17 cellular contexts compared by ENCODE assay signal in genomic region chr10:11212686-11213085, GRCh38.
DNase-seq lines count a peak whose midpoint lies in the region; ATAC-seq lines count a peak whose summit lies in the region.
"Had no signal": no experiment of that assay in that cellular context is flagged by ENCODE, and none has a peak within 500 bp of the region (broad histone marks: within the 10 kb centered on the region; RNA-seq: fewer than 3 reads in every experiment).

No MANE protein-coding gene starts in this region.

- peaks cover 93% of the 10 kb centered on the region for H3K36me3 Mint-ChIP-seq in activated CD4-positive, alpha-beta T cell treated with anti-CD3 and anti-CD28 coated beads, Interleukin-2, amount 10 ng/mL, durations not matched to agents 7 days and 5 days (ENCODE audit: low read depth)
- peaks cover 77% of the 10 kb centered on the region for H3K36me3 Mint-ChIP-seq in activated naive CD8-positive, alpha-beta T cell treated with anti-CD3 and anti-CD28 coated beads for 36 hours
- H3K36me3 Mint-ChIP-seq in natural killer cell treated with Interleukin-12 subunit alpha and Interleukin-12 subunit beta and Interleukin-15 and Interleukin-18, amount 100 ng/mL, for 72 hours: peaks cover 45% of the 10 kb centered on the region

- H3K9me3 Mint-ChIP-seq in activated CD4-positive, alpha-beta T cell treated with anti-CD3 and anti-CD28 coated beads, Interleukin-2, amount 10 ng/mL, durations not matched to agents 7 days and 5 days: no peaks in the 10 kb centered on the region
- H3K9me3 Mint-ChIP-seq in activated naive CD8-positive, alpha-beta T cell treated with anti-CD3 and anti-CD28 coated beads for 36 hours: no peaks in the 10 kb centered on the region
- no peaks in the 10 kb centered on the region for H3K9me3 Mint-ChIP-seq in natural killer cell treated with Interleukin-12 subunit alpha and Interleukin-12 subunit beta and Interleukin-15 and Interleukin-18, amount 100 ng/mL, for 72 hours

- no peaks in the 10 kb centered on the region for H3K27me3 Mint-ChIP-seq in activated CD4-positive, alpha-beta T cell treated with anti-CD3 and anti-CD28 coated beads, Interleukin-2, amount 10 ng/mL, durations not matched to agents 7 days and 5 days
- H3K27me3 Mint-ChIP-seq in activated naive CD8-positive, alpha-beta T cell treated with anti-CD3 and anti-CD28 coated beads for 36 hours: no peaks in the 10 kb centered on the region
- H3K27me3 Mint-ChIP-seq in natural killer cell treated with Interleukin-12 subunit alpha and Interleukin-12 subunit beta and Interleukin-15 and Interleukin-18, amount 100 ng/mL, for 72 hours: no peaks in the 10 kb centered on the region

- in situ Hi-C loops in G401 (cut with HindIII; ENCODE audit: low sequenced_read_pairs): no loop called here

- CTCF ChIA-PET in activated CD4-positive, alpha-beta T cell treated with anti-CD3 and anti-CD28 coated beads, Interleukin-2, amount 10 ng/mL, durations not matched to agents 7 days and 5 days (lab: Charles Lee): interaction anchor here (1.4 to 3.8 kb wide), 2 partner anchors 11 to 13 kb away, joined by 3 to 18 read pairs; no protein-coding TSS in a partner anchor

- H3K27ac Mint-ChIP-seq in activated CD4-positive, alpha-beta T cell treated with anti-CD3 and anti-CD28 coated beads, Interleukin-2, amount 10 ng/mL, durations not matched to agents 7 days and 5 days: peak overlapping the region; percentile 55
- peak overlapping the region; percentile 96 for H3K27ac Mint-ChIP-seq in activated naive CD8-positive, alpha-beta T cell treated with anti-CD3 and anti-CD28 coated beads for 36 hours
- no peak overlapping the region for H3K27ac Mint-ChIP-seq in natural killer cell treated with Interleukin-12 subunit alpha and Interleukin-12 subunit beta and Interleukin-15 and Interleukin-18, amount 100 ng/mL, for 72 hours

- POLR2A ChIA-PET in activated CD4-positive, alpha-beta T cell treated with anti-CD3 and anti-CD28 coated beads, Interleukin-2, amount 10 ng/mL, durations not matched to agents 7 days and 5 days (lab: Charles Lee): no interaction called here

- H3K4me1 Mint-ChIP-seq in activated CD4-positive, alpha-beta T cell treated with anti-CD3 and anti-CD28 coated beads, Interleukin-2, amount 10 ng/mL, durations not matched to agents 7 days and 5 days: peaks cover 91% of the 10 kb centered on the region
- H3K4me1 Mint-ChIP-seq in activated naive CD8-positive, alpha-beta T cell treated with anti-CD3 and anti-CD28 coated beads for 36 hours: peaks cover 99% of the 10 kb centered on the region
- H3K4me1 Mint-ChIP-seq in natural killer cell treated with Interleukin-12 subunit alpha and Interleukin-12 subunit beta and Interleukin-15 and Interleukin-18, amount 100 ng/mL, for 72 hours (ENCODE audit: low read depth in 2 of 2): peaks cover 90 to 97% of the 10 kb centered on the region in 2 donors

- ATAC-seq in natural killer cell treated with Interleukin-12 subunit alpha and Interleukin-12 subunit beta and Interleukin-15 and Interleukin-18, amount 100 ng/mL, for 72 hours: no peak
- ATAC-seq in GM21825 (IDR thresholded peaks at IDR 0.05; ENCODE audit: unreplicated experiment) (no peak), GM21360 (IDR thresholded peaks at IDR 0.05; ENCODE audit: unreplicated experiment) (no peak)
- ATAC-seq: HepG2, PC-3 had no signal

- DNase-seq in activated CD4-positive, alpha-beta T cell treated with anti-CD3 and anti-CD28 coated beads, Interleukin-2, amount 10 ng/mL, durations not matched to agents 7 days and 5 days: no peak
- DNase-seq in activated CD4-positive, alpha-beta T cell treated with anti-CD3 and anti-CD28 coated beads for 1 hour: no peak
- peak; percentile 70 for DNase-seq in G401 (ENCODE audit: low spot score)
- DNase-seq in activated naive CD8-positive, alpha-beta T cell treated with anti-CD3 and anti-CD28 coated beads for 36 hours: no peak
- DNase-seq in natural killer cell treated with Interleukin-12 subunit alpha and Interleukin-12 subunit beta and Interleukin-15 and Interleukin-18, amount 100 ng/mL, for 72 hours (ENCODE audit: low spot score): no peak
- DNase-seq in foreskin melanocyte: no peak
- DNase-seq: colonic mucosa; MV-4-11; NCI-H2081; NCI-H526 treated with DMSO at 0.1 percent for 48 hours; pancreas; PC-3; stimulated activated CD4-positive, alpha-beta T cell treated with anti-CD3 and anti-CD28 coated beads, Interleukin-4, amount 100 ng/mL, for 1 hour; trophoblast cell had no signal

- no peak overlapping the region for H3K4me3 Mint-ChIP-seq in activated CD4-positive, alpha-beta T cell treated with anti-CD3 and anti-CD28 coated beads, Interleukin-2, amount 10 ng/mL, durations not matched to agents 7 days and 5 days
- peak overlapping the region; percentile 33 for H3K4me3 Mint-ChIP-seq in activated naive CD8-positive, alpha-beta T cell treated with anti-CD3 and anti-CD28 coated beads for 36 hours
- peak overlapping the region; percentile 94 for H3K4me3 Mint-ChIP-seq in natural killer cell treated with Interleukin-12 subunit alpha and Interleukin-12 subunit beta and Interleukin-15 and Interleukin-18, amount 100 ng/mL, for 72 hours

Comparison
In these comparisons a context has a peak if more than half of its experiments do, and no peak if none do; other contexts are left out.
1. H3K27ac Mint-ChIP-seq: peak in activated CD4-positive, alpha-beta T cell treated with anti-CD3 and anti-CD28 coated beads, Interleukin-2, amount 10 ng/mL, durations not matched to agents 7 days and 5 days (single experiment) and activated naive CD8-positive, alpha-beta T cell treated with anti-CD3 and anti-CD28 coated beads for 36 hours (single experiment); none in natural killer cell treated with Interleukin-12 subunit alpha and Interleukin-12 subunit beta and Interleukin-15 and Interleukin-18, amount 100 ng/mL, for 72 hours (0 of 2).